In the genomic region with DNA sequence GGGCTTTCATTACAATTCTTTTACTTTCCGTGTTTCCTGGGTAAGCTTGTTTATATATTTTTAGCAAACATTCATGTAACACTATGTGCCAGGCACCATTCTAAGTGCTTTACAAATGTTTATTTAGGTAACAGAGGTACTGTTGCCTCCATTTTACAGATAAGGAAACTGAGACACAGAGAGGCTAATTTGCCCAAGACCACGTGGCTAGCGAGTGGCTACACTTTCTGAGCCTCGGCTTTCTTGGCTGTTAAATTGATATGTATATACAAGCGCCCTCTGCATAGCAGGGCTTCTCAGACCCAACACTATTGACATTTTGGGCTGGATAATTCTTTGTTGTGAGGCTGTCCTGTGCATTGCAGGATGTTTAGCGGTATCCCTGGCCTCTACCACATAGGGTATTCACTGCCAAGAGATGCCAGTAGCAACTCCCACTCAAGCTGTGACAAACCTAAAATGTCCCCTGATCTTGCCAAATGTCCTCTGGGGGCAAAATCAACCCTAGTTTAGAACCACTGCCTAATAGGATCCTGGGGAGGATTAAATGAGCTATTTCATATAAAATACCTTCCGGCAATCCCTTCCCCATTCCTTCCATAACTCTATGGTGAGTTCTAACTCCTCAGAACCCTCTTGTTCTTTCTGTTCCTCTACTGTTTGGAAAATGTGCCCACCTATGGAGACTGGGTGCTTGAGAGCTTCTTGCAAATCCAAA, we compare ENCODE assay signal across 1 cellular context.
TF ChIP-seq lines count a peak whose summit lies in the region.

No MANE protein-coding gene starts in this region.

TF ChIP-seq in GM23338, 12 proteins besides CTCF, POLR2A, EP300 and RAD21 (continued from another document):
- TF ChIP-seq, protein P1, sequence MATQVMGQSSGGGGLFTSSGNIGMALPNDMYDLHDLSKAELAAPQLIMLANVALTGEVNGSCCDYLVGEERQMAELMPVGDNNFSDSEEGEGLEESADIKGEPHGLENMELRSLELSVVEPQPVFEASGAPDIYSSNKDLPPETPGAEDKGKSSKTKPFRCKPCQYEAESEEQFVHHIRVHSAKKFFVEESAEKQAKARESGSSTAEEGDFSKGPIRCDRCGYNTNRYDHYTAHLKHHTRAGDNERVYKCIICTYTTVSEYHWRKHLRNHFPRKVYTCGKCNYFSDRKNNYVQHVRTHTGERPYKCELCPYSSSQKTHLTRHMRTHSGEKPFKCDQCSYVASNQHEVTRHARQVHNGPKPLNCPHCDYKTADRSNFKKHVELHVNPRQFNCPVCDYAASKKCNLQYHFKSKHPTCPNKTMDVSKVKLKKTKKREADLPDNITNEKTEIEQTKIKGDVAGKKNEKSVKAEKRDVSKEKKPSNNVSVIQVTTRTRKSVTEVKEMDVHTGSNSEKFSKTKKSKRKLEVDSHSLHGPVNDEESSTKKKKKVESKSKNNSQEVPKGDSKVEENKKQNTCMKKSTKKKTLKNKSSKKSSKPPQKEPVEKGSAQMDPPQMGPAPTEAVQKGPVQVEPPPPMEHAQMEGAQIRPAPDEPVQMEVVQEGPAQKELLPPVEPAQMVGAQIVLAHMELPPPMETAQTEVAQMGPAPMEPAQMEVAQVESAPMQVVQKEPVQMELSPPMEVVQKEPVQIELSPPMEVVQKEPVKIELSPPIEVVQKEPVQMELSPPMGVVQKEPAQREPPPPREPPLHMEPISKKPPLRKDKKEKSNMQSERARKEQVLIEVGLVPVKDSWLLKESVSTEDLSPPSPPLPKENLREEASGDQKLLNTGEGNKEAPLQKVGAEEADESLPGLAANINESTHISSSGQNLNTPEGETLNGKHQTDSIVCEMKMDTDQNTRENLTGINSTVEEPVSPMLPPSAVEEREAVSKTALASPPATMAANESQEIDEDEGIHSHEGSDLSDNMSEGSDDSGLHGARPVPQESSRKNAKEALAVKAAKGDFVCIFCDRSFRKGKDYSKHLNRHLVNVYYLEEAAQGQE (IDR thresholded peaks at IDR 0.05; ENCODE audit: unreplicated experiment) = no peak
- no peak for TF ChIP-seq POLR2AphosphoS5 (IDR thresholded peaks at IDR 0.05; ENCODE audit: low read depth)
- no peak for TF ChIP-seq STAT1 (IDR thresholded peaks at IDR 0.05; ENCODE audit: unreplicated experiment)
- TF ChIP-seq, protein P2, sequence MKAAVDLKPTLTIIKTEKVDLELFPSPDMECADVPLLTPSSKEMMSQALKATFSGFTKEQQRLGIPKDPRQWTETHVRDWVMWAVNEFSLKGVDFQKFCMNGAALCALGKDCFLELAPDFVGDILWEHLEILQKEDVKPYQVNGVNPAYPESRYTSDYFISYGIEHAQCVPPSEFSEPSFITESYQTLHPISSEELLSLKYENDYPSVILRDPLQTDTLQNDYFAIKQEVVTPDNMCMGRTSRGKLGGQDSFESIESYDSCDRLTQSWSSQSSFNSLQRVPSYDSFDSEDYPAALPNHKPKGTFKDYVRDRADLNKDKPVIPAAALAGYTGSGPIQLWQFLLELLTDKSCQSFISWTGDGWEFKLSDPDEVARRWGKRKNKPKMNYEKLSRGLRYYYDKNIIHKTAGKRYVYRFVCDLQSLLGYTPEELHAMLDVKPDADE (IDR thresholded peaks at IDR 0.05) = no peak
- no peak for TF ChIP-seq ZNF114 (CRISPR knock-in tag; IDR thresholded peaks at IDR 0.05)
- TF ChIP-seq EZH2 (IDR thresholded peaks at IDR 0.05; ENCODE audit: low read depth, unreplicated experiment) = no peak
